ENCODE assay signal across 13 cellular contexts in genomic region chr18:13369756-13370510, GRCh38.
DNase-seq lines count a peak whose midpoint lies in the region; ATAC-seq and TF ChIP-seq lines count a peak whose summit lies in the region.
"Had no signal": no experiment of that assay in that cellular context is flagged by ENCODE, and none has a peak within 500 bp of the region (broad histone marks: within the 10 kb centered on the region; RNA-seq: fewer than 3 reads in every experiment).

No MANE protein-coding gene starts in this region.

- H2BK20ac ChIP-seq in H9 (ENCODE audit: low read depth, low read length, poor library complexity, severe bottlenecking) = no peak overlapping the region

- H3K4me3 Mint-ChIP-seq in H9 = no peak overlapping the region
- H3K4me3 Mint-ChIP-seq: activated T-cell treated with anti-CD3 and anti-CD28 coated beads, Interleukin-2, amount 50 U/mL, for 4 hours; neural crest cell had no signal

- no peak overlapping the region for H2AK5ac ChIP-seq in H9 (ENCODE audit: insufficient read length, low read length)

- no peak overlapping the region for H4K91ac ChIP-seq in H9 (ENCODE audit: insufficient read length, low read depth, low read length)

- peaks cover 16 to 22% of the 10 kb centered on the region in 2 experiments for H3K4me1 Mint-ChIP-seq in H9

- H3K56ac ChIP-seq in H9 (ENCODE audit: insufficient read length, low read depth, low read length) = no peak overlapping the region

- H4K5ac ChIP-seq in H9 (ENCODE audit: insufficient read length, low read depth, low read length) = no peak overlapping the region

- no peak overlapping the region for H4K8ac ChIP-seq in H9 (replicated peaks; ENCODE audit: insufficient read length, low read depth, low read length)

- H3K27ac Mint-ChIP-seq in H9 = no peak overlapping the region

- no peak overlapping the region for H3K18ac ChIP-seq in H9 (ENCODE audit: insufficient read length, low read depth, low read length)

- H3K9ac ChIP-seq in muscle layer of colon (ENCODE audit: low read length) = no peak overlapping the region
- no peak overlapping the region for H3K9ac ChIP-seq in H9 (ENCODE audit: extremely low read depth, insufficient read length, low read length)

- H3K4me3 ChIP-seq in body of pancreas (no peak overlapping the region), muscle layer of colon (ENCODE audit: low read depth in 1 of 2, low read length in 2 of 2) (no peak overlapping the region), WERI-Rb-1 (ENCODE audit: low read depth, low read length) (no peak overlapping the region)
- H3K4me3 ChIP-seq: tibial nerve had no signal

- H2BK15ac ChIP-seq in H9 (ENCODE audit: low read depth, low read length) = no peak overlapping the region

- 65% methylated on average over 15 of the region's 15 CpGs for WGBS in body of pancreas, 2 donors
- no CpG with 5 or more reads among the region's 15 CpGs for WGBS in H9 (ENCODE audit: extremely low coverage, insufficient read length, low lambda C conversion rate)

- H2BK120ac ChIP-seq in H9 (ENCODE audit: low read depth, low read length, poor library complexity, severe bottlenecking) = no peak overlapping the region

- no peak overlapping the region for H3K23ac ChIP-seq in H9 (ENCODE audit: insufficient read length, low read depth, low read length)

- intact Hi-C loops in body of pancreas (cut with DNase I) = no loop called here

- no peak overlapping the region for H3T11ph ChIP-seq in H9 (ENCODE audit: low read length)

- no peak overlapping the region for H2AFZ ChIP-seq in H9 (ENCODE audit: low read length)

- H3K9me3 Mint-ChIP-seq in H9 = no peaks in the 10 kb centered on the region
- H3K9me3 Mint-ChIP-seq: activated T-cell treated with anti-CD3 and anti-CD28 coated beads, Interleukin-2, amount 50 U/mL, for 4 hours; neural crest cell had no signal

- H3K9me3 ChIP-seq in body of pancreas (no peaks in the 10 kb centered on the region), muscle layer of colon (ENCODE audit: low read length) (no peaks in the 10 kb centered on the region), WERI-Rb-1 (ENCODE audit: severe bottlenecking) (no peaks in the 10 kb centered on the region), H9 (ENCODE audit: control insufficient read depth, low read depth, low read length) (no peaks in the 10 kb centered on the region)
- H3K9me3 ChIP-seq: tibial nerve had no signal

- TF ChIP-seq CTCF in body of pancreas (IDR thresholded peaks at IDR 0.05) (no peak), WERI-Rb-1 (IDR thresholded peaks at IDR 0.05; ENCODE audit: low read depth, low read length) (no peak), H9 (conservative IDR thresholded peaks at IDR 0.05) (no peak)

- DNase-seq in NCI-H1417 (lab: John Stamatoyannopoulos, UW) = peak; percentile 38 to 77 (median 64)
- no peak for DNase-seq in NCI-H1417 treated with DMSO at 0.1 percent for 48 hours (lab: John Stamatoyannopoulos, UW)
- DNase-seq in LoVo (ENCODE audit: low spot score) = peak; percentile 46
- DNase-seq in body of pancreas = no peak
- DNase-seq in WERI-Rb-1 = no peak
- DNase-seq in H9 = no peak
- DNase-seq: 8988T; activated T-cell treated with anti-CD3 and anti-CD28 coated beads, Interleukin-2, amount 50 U/mL, for 4 hours; T-helper 1 cell had no signal

- no peaks in the 10 kb centered on the region for H3K79me1 ChIP-seq in H9 (ENCODE audit: insufficient read depth, low read depth, low read length, poor library complexity, severe bottlenecking)

- no peak overlapping the region for H2BK5ac ChIP-seq in H9 (ENCODE audit: insufficient read length, low read length)

- H3K36me3 ChIP-seq in body of pancreas (replicated peaks in 1 of 2; ENCODE audit: insufficient read depth in 1 of 2, low read depth in 2 of 2) = no peaks in the 10 kb centered on the region
- no peaks in the 10 kb centered on the region for H3K36me3 ChIP-seq in muscle layer of colon (ENCODE audit: insufficient read depth, low read length)
- H3K36me3 ChIP-seq in WERI-Rb-1 = no peaks in the 10 kb centered on the region
- H3K36me3 ChIP-seq: tibial nerve had no signal

- H3K27ac ChIP-seq in body of pancreas (peak overlapping the region in 1 of 4 donors; percentile 33), muscle layer of colon (ENCODE audit: low read depth, low read length) (peak overlapping the region; percentile 1), WERI-Rb-1 (no peak overlapping the region), H9 (ENCODE audit: insufficient read length, low read depth, low read length) (no peak overlapping the region)
- H3K27ac ChIP-seq: tibial nerve had no signal

- H3K27me3 ChIP-seq in body of pancreas (no peaks in the 10 kb centered on the region), muscle layer of colon (ENCODE audit: control insufficient read depth in 1 of 2, insufficient read depth in 2 of 2, low read length in 2 of 2) (no peaks in the 10 kb centered on the region), WERI-Rb-1 (ENCODE audit: insufficient read depth, low read depth, severe bottlenecking) (no peaks in the 10 kb centered on the region), H9 (ENCODE audit: insufficient read depth, low read length) (no peaks in the 10 kb centered on the region)
- H3K27me3 ChIP-seq: tibial nerve had no signal

- H3K4ac ChIP-seq in H9 (ENCODE audit: low read depth, low read length) = no peak overlapping the region

- no peaks in the 10 kb centered on the region for H3K23me2 ChIP-seq in H9 (ENCODE audit: insufficient read length, low read depth, low read length, poor library complexity, severe bottlenecking)

- no peak overlapping the region for H2BK12ac ChIP-seq in H9 (ENCODE audit: insufficient read length, low read depth, low read length)

- no peaks in the 10 kb centered on the region for H3K79me2 ChIP-seq in H9 (ENCODE audit: insufficient read depth, low read length)

- H3K27me3 Mint-ChIP-seq in H9 (ENCODE audit: low read depth) = peaks cover 18% of the 10 kb centered on the region

- no peak overlapping the region for H3K4me2 ChIP-seq in H9 (ENCODE audit: insufficient read depth, insufficient read length, low read length)

- no peak for TF ChIP-seq POLR2A in body of pancreas (IDR thresholded peaks at IDR 0.05)

- H4K20me1 ChIP-seq in H9 (ENCODE audit: control insufficient read depth, insufficient read depth, insufficient read length) = no peaks in the 10 kb centered on the region

- peak; percentile 70 for ATAC-seq in body of pancreas
- ATAC-seq in HG03439 (IDR thresholded peaks at IDR 0.05; ENCODE audit: unreplicated experiment) = no peak

- H3K36me3 Mint-ChIP-seq in H9 (ENCODE audit: insufficient read depth in 1 of 3, low read depth in 3 of 3) = no peaks in the 10 kb centered on the region; a peak in 1 of 7 replicates

- no peak overlapping the region for H3K14ac ChIP-seq in H9 (ENCODE audit: insufficient read depth, low read length)

- H3K4me1 ChIP-seq in body of pancreas (no peaks in the 10 kb centered on the region), muscle layer of colon (ENCODE audit: insufficient read depth, low read length) (peaks cover 34% of the 10 kb centered on the region), H9 (ENCODE audit: insufficient read depth, low read length) (peaks cover 5% of the 10 kb centered on the region; the same call in 1 of the 2 replicates)

Comparison
In these comparisons a context has a peak if more than half of its experiments do, and no peak if none do; other contexts are left out.
1. DNase-seq: peak in NCI-H1417 (3 of 3) and LoVo (single experiment); none in NCI-H1417 treated with DMSO at 0.1 percent for 48 hours (single experiment), body of pancreas (0 of 4), WERI-Rb-1 (single experiment) and H9 (single experiment).